ENCODE assay signal across 16 cellular contexts in the genomic region with DNA sequence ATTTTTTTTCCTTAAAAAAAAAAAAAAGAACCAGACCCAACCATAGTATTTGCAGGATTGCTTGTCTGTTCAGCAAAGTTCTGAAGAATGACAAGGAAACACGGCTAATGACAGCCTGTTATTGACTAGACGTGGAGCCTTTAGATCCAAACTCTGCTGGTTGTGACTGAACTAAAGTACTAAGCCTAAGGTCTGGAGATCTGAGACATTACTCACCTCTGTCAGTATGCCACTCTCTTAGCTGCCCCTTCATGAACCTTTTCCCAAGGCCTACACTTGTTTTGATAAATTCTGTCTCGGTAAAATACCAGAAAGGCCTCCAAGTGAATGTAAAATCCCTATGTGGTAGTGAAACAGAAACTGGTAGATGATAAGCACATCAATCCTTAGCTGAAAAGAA.
A peak's percentile ranks its signal among the peaks of the same experiment; 100 is the strongest.
DNase-seq lines count a peak whose midpoint lies in the region; ATAC-seq, FAIRE-seq and TF ChIP-seq lines count a peak whose summit lies in the region.
"Had no signal": no experiment of that assay in that cellular context is flagged by ENCODE, and none has a peak within 500 bp of the region (broad histone marks: within the 10 kb centered on the region; RNA-seq: fewer than 3 reads in every experiment).

No MANE protein-coding gene starts in this region.

- WGBS in smooth muscle cell (ENCODE audit: low lambda C conversion rate): 66% methylated on average over 3 of the region's 3 CpGs

- no peaks in the 10 kb centered on the region for H3K79me2 ChIP-seq in smooth muscle cell (ENCODE audit: low read depth)
- H3K79me2 ChIP-seq in MM.1S (ENCODE audit: low read length): no peaks in the 10 kb centered on the region

- H3K27ac ChIP-seq in VCaP (peak overlapping the region; percentile 84), smooth muscle cell (ENCODE audit: low read depth) (peak overlapping the region; percentile 35), MM.1S (ENCODE audit: low read length) (no peak overlapping the region)
- H3K27ac ChIP-seq: BLaER1 treated with 17β-estradiol and CSF1 and Interleukin-3, amounts not matched to agents 10 nM and 100 nM; Peyer's patch; SJSA1 had no signal

- FAIRE-seq in H54 (lab: Jason Lieb, UNC): peak; percentile 27
- FAIRE-seq: D721Med had no signal

- H4K20me1 ChIP-seq in smooth muscle cell (ENCODE audit: low read depth) (no peaks in the 10 kb centered on the region), MM.1S (ENCODE audit: insufficient read depth, low read length) (no peaks in the 10 kb centered on the region)
- H4K20me1 ChIP-seq: BLaER1 treated with 17β-estradiol and CSF1 and Interleukin-3, amounts not matched to agents 10 nM and 100 nM had no signal

- no peak for TF ChIP-seq CTCF in VCaP (conservative IDR thresholded peaks at IDR 0.05)
- no peak for TF ChIP-seq CTCF in smooth muscle cell (IDR thresholded peaks at IDR 0.05; ENCODE audit: borderline replicate concordance, insufficient read depth, poor library complexity, severe bottlenecking)
- no peak for TF ChIP-seq CTCF in MM.1S (IDR thresholded peaks at IDR 0.05; ENCODE audit: low read length)

- H3K4me1 ChIP-seq in smooth muscle cell (ENCODE audit: low read depth) (no peaks in the 10 kb centered on the region), MM.1S (ENCODE audit: low read length) (no peaks in the 10 kb centered on the region)

- H3K9me2 ChIP-seq in MM.1S (replicated peaks; ENCODE audit: insufficient read depth, low read length): no peaks in the 10 kb centered on the region

- peak overlapping the region; percentile 11 for H2AFZ ChIP-seq in smooth muscle cell (ENCODE audit: low read depth)
- H2AFZ ChIP-seq in MM.1S (ENCODE audit: low read length): no peak overlapping the region

- no peaks in the 10 kb centered on the region for H3F3A ChIP-seq in smooth muscle cell (ENCODE audit: low read depth)
- H3F3A ChIP-seq in MM.1S (ENCODE audit: insufficient read depth, low read length): no peaks in the 10 kb centered on the region

- no peak for TF ChIP-seq POLR2A in H54 (IDR thresholded peaks at IDR 0.05; ENCODE audit: low read depth, low read length)

- no peaks in the 10 kb centered on the region for H3K9me3 ChIP-seq in smooth muscle cell (replicated peaks; ENCODE audit: low read depth)
- no peaks in the 10 kb centered on the region for H3K9me3 ChIP-seq in MM.1S (replicated peaks; ENCODE audit: insufficient read depth, low read length)
- H3K9me3 ChIP-seq: Peyer's patch, SJSA1 had no signal

- DNase-seq in H54 (ENCODE audit: insufficient read length, low spot score): no peak
- peak; percentile 39 for DNase-seq in kidney tubule cell (ENCODE audit: low spot score)
- no peak for DNase-seq in smooth muscle cell (lab: John Stamatoyannopoulos, UW; ENCODE audit: unreplicated experiment)
- DNase-seq in MM.1S: no peak
- no peak for DNase-seq in NCI-H2171 treated with DMSO at 0.1 percent for 48 hours (lab: John Stamatoyannopoulos, UW)
- DNase-seq: MV-4-11, NCI-H187, NCI-H2107, NCI-H2227 treated with DMSO at 0.1 percent for 48 hours, NCI-H524 treated with DMSO at 0.1 percent for 48 hours, Peyer's patch had no signal

- no peak overlapping the region for H3K9ac ChIP-seq in smooth muscle cell (ENCODE audit: low read depth)
- no peak overlapping the region for H3K9ac ChIP-seq in MM.1S (ENCODE audit: low read length)
- H3K9ac ChIP-seq: BLaER1 treated with 17β-estradiol and CSF1 and Interleukin-3, amounts not matched to agents 10 nM and 100 nM had no signal

- H3K27me3 ChIP-seq in smooth muscle cell (ENCODE audit: low read depth) (no peaks in the 10 kb centered on the region), MM.1S (replicated peaks; ENCODE audit: insufficient read depth, low read length) (no peaks in the 10 kb centered on the region)
- H3K27me3 ChIP-seq: BLaER1 treated with 17β-estradiol and CSF1 and Interleukin-3, amounts not matched to agents 10 nM and 100 nM; Peyer's patch; SJSA1 had no signal

- H3K4me2 ChIP-seq in smooth muscle cell (no peak overlapping the region), MM.1S (ENCODE audit: low read depth, low read length) (no peak overlapping the region)
- H3K4me2 ChIP-seq: BLaER1 treated with 17β-estradiol and CSF1 and Interleukin-3, amounts not matched to agents 10 nM and 100 nM had no signal

- ATAC-seq in GM19035 (IDR thresholded peaks at IDR 0.05; ENCODE audit: unreplicated experiment): no peak

- H3K36me3 ChIP-seq in smooth muscle cell (ENCODE audit: low read depth) (no peaks in the 10 kb centered on the region), MM.1S (replicated peaks; ENCODE audit: insufficient read depth, low read length) (no peaks in the 10 kb centered on the region)
- H3K36me3 ChIP-seq: BLaER1 treated with 17β-estradiol and CSF1 and Interleukin-3, amounts not matched to agents 10 nM and 100 nM; Peyer's patch; SJSA1 had no signal

- no peak overlapping the region for H3K4me3 ChIP-seq in smooth muscle cell
- no peak overlapping the region for H3K4me3 ChIP-seq in MM.1S (ENCODE audit: low read length)
- H3K4me3 ChIP-seq: BLaER1 treated with 17β-estradiol and CSF1 and Interleukin-3, amounts not matched to agents 10 nM and 100 nM; Peyer's patch; SJSA1 had no signal
